Comparison of ENCODE assay signal across 13 cellular contexts in genomic region chr6:73177221-73177944, GRCh38.
A peak's percentile ranks its signal among the peaks of the same experiment; 100 is the strongest.
DNase-seq lines count a peak whose midpoint lies in the region; ATAC-seq lines count a peak whose summit lies in the region.
"Had no signal": no experiment of that assay in that cellular context is flagged by ENCODE, and none has a peak within 500 bp of the region (broad histone marks: within the 10 kb centered on the region; RNA-seq: fewer than 3 reads in every experiment).

No MANE protein-coding gene starts in this region.

- DNase-seq in inferior parietal cortex (ENCODE audit: extremely low spot score) (no peak), OCI-M2 (lab: John Stamatoyannopoulos, UW; ENCODE audit: unreplicated experiment) (no peak), middle frontal gyrus (ENCODE audit: extremely low spot score, low spot score) (no peak)
- DNase-seq: activated CD4-positive, alpha-beta T cell treated with anti-CD3 and anti-CD28 coated beads for 1 hour; activated effector memory CD4-positive, alpha-beta T cell treated with anti-CD3 and anti-CD28 coated beads, Interleukin-2, amount 50 U/mL, for 16 hours; Caco-2; NCI-H69; upper lobe of right lung had no signal

- H3K4me3 Mint-ChIP-seq in stimulated activated memory B cell treated with anti-CD40 and anti-IgM and Interleukin-4, amounts not matched to agents 10 μg/mL and 1 μg/mL and 100 μg/mL, for 72 hours = no peak overlapping the region

- H3K27me3 Mint-ChIP-seq in stimulated activated memory B cell treated with anti-CD40 and anti-IgM and Interleukin-4, amounts not matched to agents 10 μg/mL and 1 μg/mL and 100 μg/mL, for 72 hours = no peaks in the 10 kb centered on the region

- H3K4me1 Mint-ChIP-seq in stimulated activated memory B cell treated with anti-CD40 and anti-IgM and Interleukin-4, amounts not matched to agents 10 μg/mL and 1 μg/mL and 100 μg/mL, for 72 hours = peaks cover 11% of the 10 kb centered on the region

- ATAC-seq in GM19023 (IDR thresholded peaks at IDR 0.05; ENCODE audit: unreplicated experiment) = peak; percentile 41
- ATAC-seq in GM21825 (IDR thresholded peaks at IDR 0.05; ENCODE audit: unreplicated experiment) = peak; percentile 68
- peak; percentile 63 for ATAC-seq in HG03175 (IDR thresholded peaks at IDR 0.05; ENCODE audit: unreplicated experiment)
- peak; percentile 81 for ATAC-seq in stimulated activated memory B cell treated with anti-CD40 and anti-IgM and Interleukin-4, amounts not matched to agents 10 μg/mL and 1 μg/mL and 100 μg/mL, for 72 hours
- ATAC-seq: esophagus mucosa, upper lobe of right lung had no signal

- no peaks in the 10 kb centered on the region for H3K36me3 Mint-ChIP-seq in stimulated activated memory B cell treated with anti-CD40 and anti-IgM and Interleukin-4, amounts not matched to agents 10 μg/mL and 1 μg/mL and 100 μg/mL, for 72 hours

- H3K27ac Mint-ChIP-seq in stimulated activated memory B cell treated with anti-CD40 and anti-IgM and Interleukin-4, amounts not matched to agents 10 μg/mL and 1 μg/mL and 100 μg/mL, for 72 hours = no peak overlapping the region

- H3K9me3 Mint-ChIP-seq in stimulated activated memory B cell treated with anti-CD40 and anti-IgM and Interleukin-4, amounts not matched to agents 10 μg/mL and 1 μg/mL and 100 μg/mL, for 72 hours = no peaks in the 10 kb centered on the region
